Comparison of ENCODE assay signal across 7 cellular contexts in genomic region chr22:31646186-31647019, GRCh38. TPM values are rescaled to one million over a fixed set of nuclear protein-coding genes. Genes with fewer than 3 reads are reported as not detected.
DNase-seq lines count a peak whose midpoint lies in the region; ATAC-seq and TF ChIP-seq lines count a peak whose summit lies in the region.

No MANE protein-coding gene starts in this region.

- H3K4me3 ChIP-seq in smooth muscle cell, result no peak overlapping the region

- no peaks in the 10 kb centered on the region for H3K4me1 ChIP-seq in smooth muscle cell (ENCODE audit: low read depth)

- no peak overlapping the region for H2AFZ ChIP-seq in smooth muscle cell (ENCODE audit: low read depth)

- DNase-seq in LHCN-M2 (ENCODE audit: low read depth) (peak; percentile 87), dermis blood vessel endothelial cell (peak; percentile 98), smooth muscle cell (lab: John Stamatoyannopoulos, UW; ENCODE audit: unreplicated experiment) (no peak), NCI-H526 treated with DMSO at 0.1 percent for 48 hours (lab: John Stamatoyannopoulos, UW) (no peak), Ammon's horn (ENCODE audit: low spot score) (no peak)

- no peaks in the 10 kb centered on the region for H3K27me3 ChIP-seq in smooth muscle cell (ENCODE audit: low read depth)

- peak; percentile 69 for ATAC-seq in GM19452 (IDR thresholded peaks at IDR 0.05; ENCODE audit: unreplicated experiment)
- ATAC-seq in GM21737 (IDR thresholded peaks at IDR 0.05; ENCODE audit: unreplicated experiment), result no peak

- H3K27ac ChIP-seq in smooth muscle cell (ENCODE audit: low read depth), result peak overlapping the region; percentile 82

- H3K9ac ChIP-seq in smooth muscle cell (ENCODE audit: low read depth), result peak overlapping the region; percentile 61

- WGBS in smooth muscle cell (ENCODE audit: low lambda C conversion rate), result 32% methylated on average over 6 of the region's 6 CpGs

- no peak overlapping the region for H3K4me2 ChIP-seq in smooth muscle cell

- peaks cover 14% of the 10 kb centered on the region for H3K79me2 ChIP-seq in smooth muscle cell (ENCODE audit: low read depth)

- H3F3A ChIP-seq in smooth muscle cell (ENCODE audit: low read depth), result peaks cover 6% of the 10 kb centered on the region

- no peaks in the 10 kb centered on the region for H3K36me3 ChIP-seq in smooth muscle cell (ENCODE audit: low read depth)

- peaks cover 56% of the 10 kb centered on the region for H4K20me1 ChIP-seq in smooth muscle cell (ENCODE audit: low read depth)

- no peaks in the 10 kb centered on the region for H3K9me3 ChIP-seq in smooth muscle cell (replicated peaks; ENCODE audit: low read depth)

- no peak for TF ChIP-seq CTCF in smooth muscle cell (IDR thresholded peaks at IDR 0.05; ENCODE audit: borderline replicate concordance, insufficient read depth, poor library complexity, severe bottlenecking)

RNA-seq across cellular contexts. Expression of gene PISD, which starts 15.6 kb away (rescaled TPM):
- total RNA-seq in LHCN-M2 (2014; rRNA removed) (28.7 and 36.0 TPM in 2 replicates), dermis blood vessel endothelial cell (52.6 and 58.3 TPM in 2 replicates), smooth muscle cell (15.3 and 21.1 TPM in 2 replicates)
- 14.3 TPM for polyA plus RNA-seq in LHCN-M2 (2012)
- 31.6 and 33.1 TPM in 2 replicates for polyA plus RNA-seq in smooth muscle cell

Comparison
In these comparisons a context has a peak if more than half of its experiments do, and no peak if none do; other contexts are left out.
1. DNase-seq: peak in LHCN-M2 (single experiment) and dermis blood vessel endothelial cell (single experiment); none in smooth muscle cell (single experiment), NCI-H526 treated with DMSO at 0.1 percent for 48 hours (single experiment) and Ammon's horn (single experiment).